ENCODE assay signal across 8 cellular contexts in genomic region chr10:92240289-92241157, GRCh38.
DNase-seq lines count a peak whose midpoint lies in the region; ATAC-seq and FAIRE-seq lines count a peak whose summit lies in the region.

No MANE protein-coding gene starts in this region.

- intact Hi-C loops in dendritic cell treated with granulocyte-macrophage colony-stimulating factor and Interleukin-4, amounts not matched to agents 40 ng/mL and 50 ng/mL, for 4 days (cut with micrococcal nuclease): loop anchor here (2.0 kb wide), 1 partner anchor 30 kb away; no protein-coding TSS in a partner anchor

- H3K4me3 Mint-ChIP-seq in dendritic cell treated with granulocyte-macrophage colony-stimulating factor and Interleukin-4, amounts not matched to agents 40 ng/mL and 50 ng/mL, for 4 days: peak overlapping the region; percentile 91

- H3K27ac Mint-ChIP-seq in dendritic cell treated with granulocyte-macrophage colony-stimulating factor and Interleukin-4, amounts not matched to agents 40 ng/mL and 50 ng/mL, for 4 days: peak overlapping the region; percentile 97

- peaks cover 32% of the 10 kb centered on the region for H3K36me3 Mint-ChIP-seq in dendritic cell treated with granulocyte-macrophage colony-stimulating factor and Interleukin-4, amounts not matched to agents 40 ng/mL and 50 ng/mL, for 4 days (ENCODE audit: low read depth)

- no peak for DNase-seq in activated CD4-positive, CD25-positive, alpha-beta regulatory T cell treated with anti-CD3 and anti-CD28 coated beads, Interleukin-2, amount 50 U/mL, for 72 hours
- DNase-seq in NCI-H1694 treated with DMSO at 0.1 percent for 48 hours (lab: John Stamatoyannopoulos, UW): peak; percentile 62
- DNase-seq in kidney glomerular epithelial cell (lab: John Stamatoyannopoulos, UW): peak; percentile 69
- peak; percentile 28 for DNase-seq in stimulated activated CD4-positive, alpha-beta T cell treated with anti-CD3 and anti-CD28 coated beads, Interleukin-15, amount 100 ng/mL, for 24 hours

- FAIRE-seq in TTC549 (lab: Jason Lieb, UNC): peak; percentile 19

- peaks cover 47% of the 10 kb centered on the region for H3K4me1 Mint-ChIP-seq in dendritic cell treated with granulocyte-macrophage colony-stimulating factor and Interleukin-4, amounts not matched to agents 40 ng/mL and 50 ng/mL, for 4 days (ENCODE audit: low read depth)

- peak; percentile 3 to 30 for ATAC-seq in activated CD4-positive, CD25-positive, alpha-beta regulatory T cell treated with anti-CD3 and anti-CD28 coated beads, Interleukin-2, amount 50 U/mL, for 24 hours
- ATAC-seq in HG02610 (IDR thresholded peaks at IDR 0.05; ENCODE audit: unreplicated experiment): peak; percentile 51

- no peaks in the 10 kb centered on the region for H3K9me3 Mint-ChIP-seq in dendritic cell treated with granulocyte-macrophage colony-stimulating factor and Interleukin-4, amounts not matched to agents 40 ng/mL and 50 ng/mL, for 4 days

- H3K27me3 Mint-ChIP-seq in dendritic cell treated with granulocyte-macrophage colony-stimulating factor and Interleukin-4, amounts not matched to agents 40 ng/mL and 50 ng/mL, for 4 days: no peaks in the 10 kb centered on the region
